24 cellular contexts compared by ENCODE assay signal in the genomic region with DNA sequence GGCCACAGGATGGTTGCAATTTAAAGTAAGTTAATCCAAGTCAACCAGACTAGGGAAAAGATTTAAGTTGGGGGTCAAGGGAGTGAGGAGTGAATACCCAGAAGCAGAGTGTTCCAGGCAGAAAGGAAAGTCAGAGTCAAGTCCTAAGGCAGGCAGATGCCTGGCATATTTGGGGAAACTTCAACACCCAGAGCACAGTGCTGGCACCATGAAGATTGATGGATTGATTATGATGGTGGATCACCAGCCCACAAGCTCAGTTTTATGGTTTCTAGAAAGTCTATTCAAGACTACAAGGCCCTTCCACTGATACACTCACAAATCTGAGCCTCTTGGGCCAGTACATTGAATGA.
"Had no signal": no experiment of that assay in that cellular context is flagged by ENCODE, and none has a peak within 500 bp of the region (broad histone marks: within the 10 kb centered on the region; RNA-seq: fewer than 3 reads in every experiment).

No MANE protein-coding gene starts in this region.

- H3K4me1 ChIP-seq: tibial nerve had no signal

- H3K27me3 Mint-ChIP-seq: activated T-helper 17 cell treated with anti-CD3 and anti-CD28 coated beads, Interleukin-2, amount 50 U/mL, for 72 hours; effector memory CD8-positive, alpha-beta T cell; natural killer cell treated with Interleukin-12 subunit alpha and Interleukin-12 subunit beta and Interleukin-15 and Interleukin-18, amount 100 ng/mL, for 72 hours had no signal

- H3K4me3 ChIP-seq: lower lobe of right lung, right atrium auricular region, spleen, tibial nerve had no signal

- H3K27ac Mint-ChIP-seq: activated T-helper 17 cell treated with anti-CD3 and anti-CD28 coated beads, Interleukin-2, amount 50 U/mL, for 72 hours; natural killer cell treated with Interleukin-12 subunit alpha and Interleukin-12 subunit beta and Interleukin-15 and Interleukin-18, amount 100 ng/mL, for 72 hours; T-helper 2 cell treated with Interferon-gamma antibody and Interleukin-4, amounts not matched to agents 5 μg/mL and 100 μg/mL, for 36 hours had no signal

- H3K27ac ChIP-seq: lower lobe of right lung, spleen, tibial nerve, VCaP had no signal

- H3K36me3 ChIP-seq: lower lobe of right lung, right atrium auricular region, spleen, tibial nerve had no signal

- DNase-seq: activated CD4-positive, alpha-beta T cell treated with anti-CD3 and anti-CD28 coated beads for 48 hours; activated CD4-positive, alpha-beta T cell treated with anti-CD3 and anti-CD28 coated beads, Interleukin-2, amount 50 U/mL, for 48 hours; activated gamma-delta T cell treated with Interleukin-2 at 50 U/mL for 16 hours; activated naive CD4-positive, alpha-beta T cell treated with anti-CD3 and anti-CD28 coated beads, Interleukin-2, amount 50 U/mL, for 16 hours; activated T-cell treated with anti-CD3 and anti-CD28 coated beads, Interleukin-2, amount 50 U/mL, for 4 hours; amygdala; caudate nucleus; cortex of kidney; effector memory CD8-positive, alpha-beta T cell; foreskin melanocyte; kidney; left colon; lower lobe of right lung; mesendoderm; spleen; stimulated activated naive CD4-positive, alpha-beta T cell; T-helper 1 cell had no signal

- H3K27me3 ChIP-seq: right atrium auricular region, spleen, tibial nerve had no signal

- H3K9me3 ChIP-seq: lower lobe of right lung, right atrium auricular region, spleen, tibial nerve had no signal

- H3K4me3 Mint-ChIP-seq: activated T-cell treated with anti-CD3 and anti-CD28 coated beads, Interleukin-2, amount 50 U/mL, for 4 hours; activated T-helper 17 cell treated with anti-CD3 and anti-CD28 coated beads, Interleukin-2, amount 50 U/mL, for 72 hours; effector memory CD8-positive, alpha-beta T cell; natural killer cell treated with Interleukin-12 subunit alpha and Interleukin-12 subunit beta and Interleukin-15 and Interleukin-18, amount 100 ng/mL, for 72 hours; T-helper 2 cell treated with Interferon-gamma antibody and Interleukin-4, amounts not matched to agents 5 μg/mL and 100 μg/mL, for 36 hours had no signal

- H3K9me3 Mint-ChIP-seq: activated T-cell treated with anti-CD3 and anti-CD28 coated beads, Interleukin-2, amount 50 U/mL, for 4 hours; activated T-helper 17 cell treated with anti-CD3 and anti-CD28 coated beads, Interleukin-2, amount 50 U/mL, for 72 hours; effector memory CD8-positive, alpha-beta T cell; T-helper 2 cell treated with Interferon-gamma antibody and Interleukin-4, amounts not matched to agents 5 μg/mL and 100 μg/mL, for 36 hours had no signal

- ATAC-seq: activated CD4-positive, CD25-positive, alpha-beta regulatory T cell treated with anti-CD3 and anti-CD28 coated beads, Interleukin-2, amount 50 U/mL, for 24 hours; activated T-cell treated with anti-CD3 and anti-CD28 coated beads, Interleukin-2, amount 50 U/mL, for 4 hours; activated T-helper 17 cell treated with anti-CD3 and anti-CD28 coated beads, Interleukin-2, amount 50 U/mL, for 72 hours; effector memory CD8-positive, alpha-beta T cell; left colon; natural killer cell treated with Interleukin-12 subunit alpha and Interleukin-12 subunit beta and Interleukin-15 and Interleukin-18, amount 100 ng/mL, for 72 hours had no signal
